10 cellular contexts compared by ENCODE assay signal in genomic region chr12:57890191-57891120, GRCh38. TPM values are rescaled to one million over a fixed set of nuclear protein-coding genes. Genes with fewer than 3 reads are reported as not detected.
A peak's percentile ranks its signal among the peaks of the same experiment; 100 is the strongest.
DNase-seq lines count a peak whose midpoint lies in the region; ATAC-seq and TF ChIP-seq lines count a peak whose summit lies in the region.
"Had no signal": no experiment of that assay in that cellular context is flagged by ENCODE, and none has a peak within 500 bp of the region (broad histone marks: within the 10 kb centered on the region; RNA-seq: fewer than 3 reads in every experiment).

No MANE protein-coding gene starts in this region.

- BruUV-seq in PC-9 (replicated peaks; lab: Mats Ljungman, UMichigan) = no TSS peak

- H3K36me3 ChIP-seq in BLaER1 treated with 17β-estradiol and CSF1 and Interleukin-3, amounts not matched to agents 10 nM and 100 nM = no peaks in the 10 kb centered on the region
- H3K36me3 ChIP-seq in PC-9 (ENCODE audit: low read depth) (no peaks in the 10 kb centered on the region), fibroblast of lung (ENCODE audit: control insufficient read depth, insufficient read depth, low read length) (no peaks in the 10 kb centered on the region), psoas muscle (ENCODE audit: insufficient read depth in 1 of 2, low read depth in 1 of 2) (no peaks in the 10 kb centered on the region)

- ATAC-seq in psoas muscle = no peak
- no peak for ATAC-seq in GM18868 (IDR thresholded peaks at IDR 0.05; ENCODE audit: unreplicated experiment)
- no peak for ATAC-seq in HG03457 (IDR thresholded peaks at IDR 0.05; ENCODE audit: unreplicated experiment)

- CTCF ChIA-PET in PC-9 (lab: Charles Lee) = no interaction called here

- no peaks in the 10 kb centered on the region for H3K79me2 ChIP-seq in PC-9 (ENCODE audit: low read depth)
- no peaks in the 10 kb centered on the region for H3K79me2 ChIP-seq in fibroblast of lung (ENCODE audit: control insufficient read depth, insufficient read depth, low read length)

- H3K9me3 ChIP-seq in BLaER1 treated with 17β-estradiol and CSF1 and Interleukin-3, amounts not matched to agents 10 nM and 100 nM (replicated peaks in 1 of 11) = peaks cover 1 to 5% (median 3%) of the 10 kb centered on the region in 11 experiments; a peak in 19 of 22 replicates
- H3K9me3 ChIP-seq in PC-9 (ENCODE audit: insufficient read depth, low read depth) (no peaks in the 10 kb centered on the region), fibroblast of lung (ENCODE audit: control insufficient read depth, insufficient read depth, low read depth, low read length) (no peaks in the 10 kb centered on the region), psoas muscle (no peaks in the 10 kb centered on the region)

- peak overlapping the region; percentile 29; the same call in 1 of the 2 replicates for H2AFZ ChIP-seq in PC-9
- H2AFZ ChIP-seq in fibroblast of lung (ENCODE audit: low read length) = no peak overlapping the region

- 62 to 73% (median 63%) methylated on average over 14 of the region's 14 CpGs for WGBS in psoas muscle, 3 donors

- H3F3A ChIP-seq in PC-9 (ENCODE audit: insufficient read depth, low read depth) = peaks cover 43% of the 10 kb centered on the region

- no peak overlapping the region for H3K4me3 ChIP-seq in BLaER1 treated with 17β-estradiol and CSF1 and Interleukin-3, amounts not matched to agents 10 nM and 100 nM
- H3K4me3 ChIP-seq in PC-9 (0 out of 2 replicates have a peak overlapping the region, but pooled peaks have one; percentile 2), fibroblast of lung (replicated peaks in 1 of 4; ENCODE audit: control extremely low read depth in 1 of 4, insufficient read depth in 1 of 4, low read depth in 3 of 4, low read length in 4 of 4) (no peak overlapping the region), psoas muscle (no peak overlapping the region)

- peak overlapping the region in 8 of 11 experiments; percentile 3 to 30 (median 22); a peak in 7 of 22 replicates for H3K4me2 ChIP-seq in BLaER1 treated with 17β-estradiol and CSF1 and Interleukin-3, amounts not matched to agents 10 nM and 100 nM
- H3K4me2 ChIP-seq in PC-9 (peak overlapping the region; percentile 79), fibroblast of lung (ENCODE audit: extremely low read depth, insufficient read depth, low read length) (no peak overlapping the region)

- H3K27me3 ChIP-seq in BLaER1 treated with 17β-estradiol and CSF1 and Interleukin-3, amounts not matched to agents 10 nM and 100 nM = peaks cover 5 to 25% (median 20%) of the 10 kb centered on the region in 11 experiments
- H3K27me3 ChIP-seq in PC-9 (ENCODE audit: insufficient read depth, low read depth) = no peaks in the 10 kb centered on the region
- no peaks in the 10 kb centered on the region for H3K27me3 ChIP-seq in fibroblast of lung (ENCODE audit: control insufficient read depth, insufficient read depth, low read length)
- no peaks in the 10 kb centered on the region for H3K27me3 ChIP-seq in psoas muscle (ENCODE audit: insufficient read depth in 3 of 3, low read length in 2 of 3)

- H3K27ac ChIP-seq in BLaER1 treated with 17β-estradiol and CSF1 and Interleukin-3, amounts not matched to agents 10 nM and 100 nM = no peak overlapping the region
- H3K27ac ChIP-seq in PC-9 (peak overlapping the region; percentile 68), fibroblast of lung (ENCODE audit: insufficient read depth, low read length) (peak overlapping the region; percentile 90), psoas muscle (peak overlapping the region; percentile 73)

- POLR2A ChIA-PET in PC-9 (lab: Charles Lee; ENCODE audit: unreplicated experiment) = no interaction called here

- H4K20me1 ChIP-seq in BLaER1 treated with 17β-estradiol and CSF1 and Interleukin-3, amounts not matched to agents 10 nM and 100 nM = peaks cover 0 to 1% (median 0%) of the 10 kb centered on the region in 11 experiments; a peak in 1 of 22 replicates
- H4K20me1 ChIP-seq in PC-9 (ENCODE audit: insufficient read depth) (no peaks in the 10 kb centered on the region), fibroblast of lung (ENCODE audit: control insufficient read depth, extremely low read depth, insufficient read depth, low read length) (no peaks in the 10 kb centered on the region)

- no peak overlapping the region for H3K9ac ChIP-seq in BLaER1 treated with 17β-estradiol and CSF1 and Interleukin-3, amounts not matched to agents 10 nM and 100 nM
- H3K9ac ChIP-seq in fibroblast of lung (ENCODE audit: insufficient read depth, low read length) = no peak overlapping the region

- peaks cover 12 to 38% (median 16%) of the 10 kb centered on the region in 10 experiments; a peak in 17 of 20 replicates for H3K4me1 ChIP-seq in BLaER1 treated with 17β-estradiol and CSF1 and Interleukin-3, amounts not matched to agents 10 nM and 100 nM
- H3K4me1 ChIP-seq in PC-9 (replicated peaks; ENCODE audit: insufficient read depth) (peaks cover 68% of the 10 kb centered on the region), fibroblast of lung (ENCODE audit: control insufficient read depth, extremely low read depth, insufficient read depth, low read length) (peaks cover 54% of the 10 kb centered on the region), psoas muscle (peaks cover 71% of the 10 kb centered on the region)

- H3K9me2 ChIP-seq in PC-9 (ENCODE audit: insufficient read depth) = no peaks in the 10 kb centered on the region

- DNase-seq in PC-9 (peak in 1 of 2 experiments; percentile 95), fibroblast of lung (ENCODE audit: low read depth in 2 of 2) (peak in 1 of 2 donors; percentile 64), psoas muscle (no peak)
- no peak for DNase-seq in activated CD4-positive, CD25-positive, alpha-beta regulatory T cell treated with anti-CD3 and anti-CD28 coated beads, Interleukin-2, amount 50 U/mL, for 72 hours
- DNase-seq in activated CD4-positive, alpha-beta T cell treated with anti-CD3 and anti-CD28 coated beads for 1 hour = no peak
- DNase-seq: activated naive CD4-positive, alpha-beta T cell; NCI-H226 had no signal

- no peak for TF ChIP-seq CTCF in PC-9 (conservative IDR thresholded peaks at IDR 0.05)
- no peak for TF ChIP-seq CTCF in fibroblast of lung (conservative IDR thresholded peaks at IDR 0.05 in 1 of 2, IDR thresholded peaks at IDR 0.05 in 1 of 2; ENCODE audit: low read depth in 1 of 2, low read length in 2 of 2)
- no peak for TF ChIP-seq CTCF in psoas muscle (IDR thresholded peaks at IDR 0.05)

- intact Hi-C loops in PC-9 (cut with micrococcal nuclease; ENCODE audit: unreplicated experiment) (no loop called here), psoas muscle (cut with DNase I) (no loop called here)

RNA-seq across cellular contexts. Expression of gene CTDSP2, which starts 43.9 kb away (rescaled TPM):
- total RNA-seq in PC-9 (2021) = 102 and 107 TPM in 2 replicates
- total RNA-seq in fibroblast of lung = 87.8 and 92.0 TPM in 2 replicates
- 199 and 208 TPM in 2 replicates for polyA plus RNA-seq in fibroblast of lung
- polyA plus RNA-seq in fibroblast of lung (2012) = 130 and 165 TPM in 2 replicates
- polyA minus RNA-seq in fibroblast of lung (ENCODE audit: low replicate concordance) = 481 and 517 TPM in 2 replicates
- total RNA-seq in psoas muscle = 10 to 100 TPM; 71.3 to 91.8 (median 80.0) TPM
- 10 to 100 TPM; 13.9 to 64.7 (median 44.5) TPM for polyA plus RNA-seq in psoas muscle

RNA-seq across cellular contexts. Expression of gene ATP23, which starts 50.9 kb away (rescaled TPM):
- total RNA-seq in PC-9 (2021) (5.1 and 6.5 TPM in 2 replicates), fibroblast of lung (8.5 and 9.4 TPM in 2 replicates), psoas muscle (10 to 100 TPM in 2 of 4 donors, 1 to 10 TPM in 2; 7.4 to 13.5 (median 9.5) TPM)
- polyA plus RNA-seq in fibroblast of lung (4.8 and 8.7 TPM in 2 replicates), psoas muscle (10 to 100 TPM in 1 of 3 donors, 1 to 10 TPM in 2; 6.3 to 28.8 (median 8.7) TPM)
- 4.2 and 5.3 TPM in 2 replicates for polyA plus RNA-seq in fibroblast of lung (2012)
- 7.6 TPM in 1 of 2 replicates, not detected in the other for polyA minus RNA-seq in fibroblast of lung (ENCODE audit: low replicate concordance)

Comparison
In these comparisons a context has a peak if more than half of its experiments do, and no peak if none do; other contexts are left out.
1. H3K27ac ChIP-seq: peak in PC-9 (single experiment), fibroblast of lung (single experiment) and psoas muscle (single experiment); none in BLaER1 treated with 17β-estradiol and CSF1 and Interleukin-3, amounts not matched to agents 10 nM and 100 nM (0 of 11).